Comparison of ENCODE assay signal across 1 cellular context in the genomic region with DNA sequence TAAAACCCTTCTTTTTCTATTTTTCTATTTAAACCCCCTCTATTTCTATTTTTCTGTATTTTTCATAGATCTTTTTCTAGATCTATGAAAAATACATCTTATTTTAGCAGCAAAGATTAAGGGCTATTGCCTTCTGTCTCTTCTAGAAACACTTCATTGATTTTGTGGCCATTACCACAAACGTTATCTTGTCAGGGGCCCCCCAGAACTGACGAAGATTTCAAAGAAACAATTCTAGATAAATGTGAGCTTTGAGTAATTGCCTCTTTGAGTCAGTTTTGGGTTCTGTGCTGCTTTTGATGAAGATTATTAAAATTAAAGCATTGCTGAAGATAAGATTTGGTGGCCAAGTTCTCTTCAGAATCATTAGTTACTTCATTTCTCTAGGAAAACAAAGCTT.
TF ChIP-seq lines count a peak whose summit lies in the region.

No MANE protein-coding gene starts in this region.

TF ChIP-seq in SK-N-SH treated with all-trans-retinoic acid at 6 μM for 48 hours, 23 proteins besides CTCF, POLR2A, EP300 and RAD21 (continued from another document):
- no peak for TF ChIP-seq TCF4 (CRISPR knock-in tag; IDR thresholded peaks at IDR 0.05; ENCODE audit: borderline replicate concordance)
- TF ChIP-seq ZNF8 (CRISPR knock-in tag; IDR thresholded peaks at IDR 0.05): no peak
- TF ChIP-seq CREB5 (CRISPR knock-in tag; IDR thresholded peaks at IDR 0.05; ENCODE audit: low read depth): no peak
